Comparison of ENCODE assay signal across 22 cellular contexts in the genomic region with DNA sequence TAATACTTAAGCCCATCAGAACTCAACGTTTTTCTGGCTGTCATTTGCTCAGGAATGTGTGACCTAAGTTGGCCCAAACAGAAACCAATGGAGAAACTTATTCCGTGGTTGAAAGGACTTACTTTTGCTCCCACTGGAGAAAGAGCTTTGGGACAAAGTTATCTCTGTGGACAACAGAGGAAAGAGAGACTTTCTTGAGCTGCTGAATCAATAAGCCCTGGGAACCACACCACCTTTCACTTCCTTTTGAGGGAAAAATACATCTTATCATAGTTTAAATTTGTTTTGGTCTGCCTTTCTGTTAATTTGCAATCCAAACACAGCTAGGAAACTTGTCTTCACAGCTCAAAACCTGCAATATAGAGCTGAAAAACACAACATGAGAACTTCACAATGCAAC.
"Had no signal": no experiment of that assay in that cellular context is flagged by ENCODE, and none has a peak within 500 bp of the region (broad histone marks: within the 10 kb centered on the region; RNA-seq: fewer than 3 reads in every experiment).

No MANE protein-coding gene starts in this region.

- ATAC-seq: activated CD8-positive, alpha-beta T cell treated with anti-CD3 and anti-CD28 coated beads, Interleukin-2, amount 10 ng/mL, durations not matched to agents 7 days and 5 days; WTC11 had no signal

- FAIRE-seq: bronchial epithelial cell had no signal

- H3K36me3 Mint-ChIP-seq: activated naive CD8-positive, alpha-beta T cell treated with anti-CD3 and anti-CD28 coated beads, Interleukin-2, amount 10 ng/mL, durations not matched to agents 7 days and 5 days had no signal

- H3K4me3 Mint-ChIP-seq: activated CD8-positive, alpha-beta T cell treated with anti-CD3 and anti-CD28 coated beads, Interleukin-2, amount 10 ng/mL, durations not matched to agents 7 days and 5 days; activated naive CD8-positive, alpha-beta T cell treated with anti-CD3 and anti-CD28 coated beads, Interleukin-2, amount 10 ng/mL, durations not matched to agents 7 days and 5 days; WTC11 had no signal

- H3K9me3 ChIP-seq: SK-N-SH had no signal

- H3K4me1 Mint-ChIP-seq: activated naive CD8-positive, alpha-beta T cell treated with anti-CD3 and anti-CD28 coated beads, Interleukin-2, amount 10 ng/mL, durations not matched to agents 7 days and 5 days had no signal

- H3K27ac Mint-ChIP-seq: activated CD8-positive, alpha-beta T cell treated with anti-CD3 and anti-CD28 coated beads, Interleukin-2, amount 10 ng/mL, durations not matched to agents 7 days and 5 days; activated naive CD8-positive, alpha-beta T cell treated with anti-CD3 and anti-CD28 coated beads, Interleukin-2, amount 10 ng/mL, durations not matched to agents 7 days and 5 days; WTC11 had no signal

- DNase-seq: activated CD4-positive, alpha-beta T cell treated with anti-CD3 and anti-CD28 coated beads for 48 hours; activated CD4-positive, alpha-beta T cell treated with anti-CD3 and anti-CD28 coated beads, Interleukin-2, amount 50 U/mL, for 4 hours; activated CD4-positive, CD25-positive, alpha-beta regulatory T cell treated with anti-CD3 and anti-CD28 coated beads, Interleukin-2, amount 50 U/mL, for 72 hours; activated CD8-positive, alpha-beta memory T cell treated with anti-CD3 and anti-CD28 coated beads, Interleukin-2, amount 50 U/mL, for 48 hours; activated CD8-positive, alpha-beta T cell treated with anti-CD3 and anti-CD28 coated beads, Interleukin-2, amount 10 ng/mL, durations not matched to agents 7 days and 5 days; activated naive CD4-positive, alpha-beta T cell treated with anti-CD3 and anti-CD28 coated beads, Interleukin-2, amount 50 U/mL, for 16 hours; activated naive CD8-positive, alpha-beta T cell treated with anti-CD3 and anti-CD28 coated beads, Interleukin-2, amount 10 ng/mL, durations not matched to agents 7 days and 5 days; activated T-cell treated with anti-CD3 and anti-CD28 coated beads, Interleukin-2, amount 50 U/mL, for 1 hour; aorta; central memory CD4-positive, alpha-beta T cell; Kasumi-1; NCI-H1105 treated with DMSO at 0.1 percent for 48 hours; NCI-H146; NCI-H187 treated with DMSO at 0.1 percent for 48 hours; NCI-H2081 treated with DMSO at 0.1 percent for 48 hours; NCI-H446; NCI-H524; SIG-M5; SK-N-SH; T-helper 1 cell had no signal
